37 cellular contexts compared by ENCODE assay signal in the genomic region with DNA sequence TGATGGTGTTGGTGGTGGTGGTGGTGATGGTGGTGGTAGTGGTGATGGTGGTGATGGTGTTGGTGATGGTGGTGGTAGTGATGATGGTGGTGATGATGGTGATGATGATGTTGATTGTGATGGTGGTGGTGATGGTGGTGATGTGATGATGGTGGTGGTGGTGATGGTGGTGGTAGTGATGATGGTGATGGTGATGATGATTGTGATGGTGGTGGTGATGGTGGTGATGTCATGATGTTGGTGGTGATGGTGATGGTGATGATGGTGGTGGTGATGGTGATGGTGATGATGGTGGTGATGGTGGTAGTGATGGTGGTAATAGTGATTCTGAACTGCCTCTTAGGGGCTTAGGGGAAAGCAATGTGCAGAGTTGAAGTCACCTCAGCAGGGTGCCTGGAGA.
"Had no signal": no experiment of that assay in that cellular context is flagged by ENCODE, and none has a peak within 500 bp of the region (broad histone marks: within the 10 kb centered on the region; RNA-seq: fewer than 3 reads in every experiment).

No MANE protein-coding gene starts in this region.

- H3K27me3 ChIP-seq: adrenal gland, body of pancreas, brain microvascular endothelial cell had no signal

- H3K36me3 Mint-ChIP-seq: activated CD4-positive, alpha-beta memory T cell treated with anti-CD3 and anti-CD28 coated beads for 36 hours; activated naive CD8-positive, alpha-beta T cell treated with anti-CD3 and anti-CD28 coated beads for 36 hours had no signal

- H3K4me3 ChIP-seq: adrenal gland, body of pancreas, breast epithelium had no signal

- ATAC-seq: activated CD8-positive, alpha-beta T cell treated with anti-CD3 and anti-CD28 coated beads for 36 hours; activated naive CD4-positive, alpha-beta T cell treated with anti-CD3 and anti-CD28 coated beads, Interleukin-2, amount 50 U/mL, for 72 hours; activated T-cell treated with anti-CD3 and anti-CD28 coated beads, Interleukin-2, amount 50 U/mL, for 4 hours; activated T-cell treated with anti-CD3 and anti-CD28 coated beads, Interleukin-2, amount 50 U/mL, for 72 hours; activated T-helper 17 cell treated with anti-CD3 and anti-CD28 coated beads, Interleukin-2, amount 50 U/mL, for 72 hours; body of pancreas had no signal

- H3K4me3 Mint-ChIP-seq: activated B cell treated with CpG ODN at 0.5 μM for 24 hours; activated CD4-positive, alpha-beta memory T cell treated with anti-CD3 and anti-CD28 coated beads for 36 hours; activated CD4-positive, alpha-beta T cell treated with anti-CD3 and anti-CD28 coated beads, Interleukin-2, amount 10 ng/mL, durations not matched to agents 24 days and 14 days; activated CD8-positive, alpha-beta T cell treated with anti-CD3 and anti-CD28 coated beads for 36 hours; activated naive CD4-positive, alpha-beta T cell treated with anti-CD3 and anti-CD28 coated beads for 36 hours; activated naive CD8-positive, alpha-beta T cell treated with anti-CD3 and anti-CD28 coated beads for 36 hours; activated T-cell treated with anti-CD3 and anti-CD28 coated beads, Interleukin-2, amount 50 U/mL, for 4 hours; activated T-cell treated with anti-CD3 and anti-CD28 coated beads, Interleukin-2, amount 50 U/mL, for 72 hours; activated T-helper 1 cell treated with anti-CD3 and anti-CD28 coated beads, Interleukin-12 subunit alpha, Interleukin-12 subunit beta, Interleukin-2, Interleukin-4 antibody, amounts not matched to agents 30 ng/mL and 10 ng/mL and 1 ng/mL, durations not matched to agents 14 hours and 24 hours and 36 hours; activated T-helper 17 cell treated with anti-CD3 and anti-CD28 coated beads, Interleukin-2, amount 50 U/mL, for 72 hours; T-helper 1 cell treated with Interleukin-12 subunit alpha and Interleukin-12 subunit beta and Interleukin-4 antibody, amounts not matched to agents 30 μg/mL and 1 μg/mL, for 36 hours; T-helper 2 cell treated with Interferon-gamma antibody and Interleukin-4, amounts not matched to agents 5 μg/mL and 100 μg/mL, for 36 hours had no signal

- H3K27ac Mint-ChIP-seq: activated B cell treated with CpG ODN at 0.5 μM for 24 hours; activated CD4-positive, alpha-beta memory T cell treated with anti-CD3 and anti-CD28 coated beads for 36 hours; activated CD4-positive, alpha-beta T cell treated with anti-CD3 and anti-CD28 coated beads, Interleukin-2, amount 10 ng/mL, durations not matched to agents 24 days and 14 days; activated CD8-positive, alpha-beta T cell treated with anti-CD3 and anti-CD28 coated beads for 36 hours; activated naive CD4-positive, alpha-beta T cell treated with anti-CD3 and anti-CD28 coated beads for 36 hours; activated naive CD4-positive, alpha-beta T cell treated with anti-CD3 and anti-CD28 coated beads, Interleukin-2, amount 50 U/mL, for 72 hours; activated naive CD8-positive, alpha-beta T cell treated with anti-CD3 and anti-CD28 coated beads for 36 hours; activated T-cell treated with anti-CD3 and anti-CD28 coated beads, Interleukin-2, amount 50 U/mL, for 72 hours; activated T-helper 1 cell treated with anti-CD3 and anti-CD28 coated beads, Interleukin-12 subunit alpha, Interleukin-12 subunit beta, Interleukin-2, Interleukin-4 antibody, amounts not matched to agents 30 ng/mL and 10 ng/mL and 1 ng/mL, durations not matched to agents 14 hours and 24 hours and 36 hours; activated T-helper 17 cell treated with anti-CD3 and anti-CD28 coated beads, Interleukin-2, amount 50 U/mL, for 72 hours; T-helper 1 cell treated with Interleukin-12 subunit alpha and Interleukin-12 subunit beta and Interleukin-4 antibody, amounts not matched to agents 30 μg/mL and 1 μg/mL, for 36 hours; T-helper 2 cell treated with Interferon-gamma antibody and Interleukin-4, amounts not matched to agents 5 μg/mL and 100 μg/mL, for 36 hours had no signal

- FAIRE-seq: astrocyte, TTC549 had no signal

- H3K27ac ChIP-seq: adrenal gland, body of pancreas, brain microvascular endothelial cell, breast epithelium, VCaP had no signal

- H3K36me3 ChIP-seq: adrenal gland, brain microvascular endothelial cell, breast epithelium had no signal

- H3K4me1 ChIP-seq: adrenal gland, body of pancreas, breast epithelium had no signal

- H3K9me3 ChIP-seq: adrenal gland, body of pancreas, breast epithelium had no signal

- DNase-seq: activated B cell treated with CpG ODN at 0.5 μM for 24 hours; activated CD4-positive, alpha-beta memory T cell treated with anti-CD3 and anti-CD28 coated beads for 36 hours; activated CD4-positive, alpha-beta T cell treated with anti-CD3 and anti-CD28 coated beads for 4 hours; activated CD4-positive, alpha-beta T cell treated with anti-CD3 and anti-CD28 coated beads, Interleukin-2, amount 10 ng/mL, durations not matched to agents 24 days and 14 days; activated CD4-positive, alpha-beta T cell treated with anti-CD3 and anti-CD28 coated beads, Interleukin-2, amount 50 U/mL, for 1 hour; activated CD4-positive, alpha-beta T cell treated with anti-CD3 and anti-CD28 coated beads, Interleukin-2, amount 50 U/mL, for 4 hours; activated CD4-positive, CD25-positive, alpha-beta regulatory T cell treated with anti-CD3 and anti-CD28 coated beads, Interleukin-2, amount 50 U/mL, for 72 hours; activated CD8-positive, alpha-beta memory T cell treated with anti-CD3 and anti-CD28 coated beads, Interleukin-2, amount 50 U/mL, for 4 hours; activated CD8-positive, alpha-beta T cell treated with anti-CD3 and anti-CD28 coated beads for 36 hours; activated effector memory CD4-positive, alpha-beta T cell treated with anti-CD3 and anti-CD28 coated beads, Interleukin-2, amount 50 U/mL, for 16 hours; activated gamma-delta T cell treated with Interleukin-2 at 50 U/mL for 16 hours; activated naive CD4-positive, alpha-beta T cell; activated naive CD4-positive, alpha-beta T cell treated with anti-CD3 and anti-CD28 coated beads for 36 hours; activated naive CD4-positive, alpha-beta T cell treated with anti-CD3 and anti-CD28 coated beads, Interleukin-2, amount 50 U/mL, for 16 hours; activated naive CD8-positive, alpha-beta T cell treated with anti-CD3 and anti-CD28 coated beads for 36 hours; activated T-cell treated with anti-CD3 and anti-CD28 coated beads for 4 hours; activated T-cell treated with anti-CD3 and anti-CD28 coated beads, Interleukin-2, amount 50 U/mL, for 1 hour; activated T-cell treated with anti-CD3 and anti-CD28 coated beads, Interleukin-2, amount 50 U/mL, for 4 hours; activated T-cell treated with anti-CD3 and anti-CD28 coated beads, Interleukin-2, amount 50 U/mL, for 72 hours; adrenal gland; amniotic stem cell; aorta; body of pancreas; brain microvascular endothelial cell; central memory CD4-positive, alpha-beta T cell; T-helper 1 cell; T-helper 2 cell; T-helper 9 cell had no signal

- H3K4me1 Mint-ChIP-seq: activated B cell treated with CpG ODN at 0.5 μM for 24 hours; activated CD4-positive, alpha-beta T cell treated with anti-CD3 and anti-CD28 coated beads, Interleukin-2, amount 10 ng/mL, durations not matched to agents 24 days and 14 days; activated naive CD8-positive, alpha-beta T cell treated with anti-CD3 and anti-CD28 coated beads for 36 hours; activated T-helper 17 cell treated with anti-CD3 and anti-CD28 coated beads, Interleukin-2, amount 50 U/mL, for 72 hours had no signal
